In genomic region chr9:9792144-9792857, GRCh38 we compare ENCODE assay signal across 16 cellular contexts.
DNase-seq lines count a peak whose midpoint lies in the region; ATAC-seq and TF ChIP-seq lines count a peak whose summit lies in the region.
"Had no signal": no experiment of that assay in that cellular context is flagged by ENCODE, and none has a peak within 500 bp of the region (broad histone marks: within the 10 kb centered on the region; RNA-seq: fewer than 3 reads in every experiment).

No MANE protein-coding gene starts in this region.

- H3K9me3 ChIP-seq in DOHH2 (ENCODE audit: control insufficient read depth, insufficient read depth, low read length): 0 out of 2 replicates have a peak, but pooled peaks cover 5% of the 10 kb centered on the region
- H3K9me3 ChIP-seq in mucosa of descending colon: no peaks in the 10 kb centered on the region
- no peaks in the 10 kb centered on the region for H3K9me3 ChIP-seq in right lobe of liver
- H3K9me3 ChIP-seq: A549 had no signal

- peaks cover 12% of the 10 kb centered on the region for H3F3A ChIP-seq in DOHH2 (ENCODE audit: control insufficient read depth, insufficient read depth)

- H3K4me1 ChIP-seq in DOHH2 (ENCODE audit: control insufficient read depth, low read length) (peaks cover 59% of the 10 kb centered on the region), mucosa of descending colon (ENCODE audit: low read depth) (no peaks in the 10 kb centered on the region), right lobe of liver (peaks cover 0 to 6% (median 0%) of the 10 kb centered on the region in 4 donors)
- H3K4me1 ChIP-seq: A549 had no signal

- H3K27me3 ChIP-seq in DOHH2 (ENCODE audit: control insufficient read depth, low read length) (no peaks in the 10 kb centered on the region), right lobe of liver (no peaks in the 10 kb centered on the region)

- DNase-seq in SK-N-DZ (ENCODE audit: low spot score) (no peak), HuH-7 (ENCODE audit: low spot score) (no peak), mucosa of descending colon (no peak), right lobe of liver (no peak)
- DNase-seq: activated effector memory CD4-positive, alpha-beta T cell treated with Interleukin-2 at 50 U/mL for 16 hours; CD8-positive, alpha-beta memory T cell; NCI-H1417 treated with DMSO at 0.1 percent for 48 hours; occipital lobe; SW 1271 had no signal

- H3K79me2 ChIP-seq in DOHH2 (ENCODE audit: control insufficient read depth, low read length): no peaks in the 10 kb centered on the region

- H3K36me3 ChIP-seq in DOHH2 (ENCODE audit: control insufficient read depth, low read length) (peaks cover 11% of the 10 kb centered on the region), mucosa of descending colon (ENCODE audit: low read depth) (no peaks in the 10 kb centered on the region), right lobe of liver (no peaks in the 10 kb centered on the region)

- no peaks in the 10 kb centered on the region for H4K20me1 ChIP-seq in DOHH2 (ENCODE audit: control insufficient read depth, insufficient read depth, low read depth, low read length)

- no peaks in the 10 kb centered on the region for H3K9me2 ChIP-seq in DOHH2 (replicated peaks; ENCODE audit: control insufficient read depth, low read length)

- H3K27ac ChIP-seq in DOHH2 (ENCODE audit: low read depth, low read length): peak overlapping the region; percentile 91
- H3K27ac ChIP-seq in right lobe of liver: no peak overlapping the region
- H3K27ac ChIP-seq: A549 had no signal

- H3K4me2 ChIP-seq in DOHH2 (ENCODE audit: low read length): peak overlapping the region; percentile 77
- H3K4me2 ChIP-seq: A549 had no signal

- no peak for TF ChIP-seq POLR2A in right lobe of liver (IDR thresholded peaks at IDR 0.05)

- peak; percentile 58 for ATAC-seq in GM19324 (IDR thresholded peaks at IDR 0.05; ENCODE audit: low FRiP score, unreplicated experiment)
- peak; percentile 49 for ATAC-seq in HG02642 (IDR thresholded peaks at IDR 0.05; ENCODE audit: poor library complexity, unreplicated experiment)
- ATAC-seq in HG03457 (IDR thresholded peaks at IDR 0.05; ENCODE audit: unreplicated experiment): peak; percentile 58
- no peak for ATAC-seq in mucosa of descending colon
- no peak for ATAC-seq in right lobe of liver
- ATAC-seq: A549; esophagus mucosa; stimulated activated memory B cell treated with anti-CD40 and anti-IgM and Interleukin-4, amounts not matched to agents 10 μg/mL and 1 μg/mL and 100 μg/mL, for 72 hours had no signal

- intact Hi-C loops in mucosa of descending colon (cut with DNase I, micrococcal nuclease): loop anchor here (5.0 kb wide), 1 partner anchor 185 kb away; no protein-coding TSS in a partner anchor
- intact Hi-C loops in right lobe of liver (cut with DNase I): no loop called here

- 44% methylated on average over 1 of the region's 1 CpG for WGBS in right lobe of liver (ENCODE audit: insufficient coverage, low coverage, low lambda C conversion rate, missing lambda C conversion rate)

- H3K4me3 ChIP-seq in DOHH2 (ENCODE audit: low read length) (peak overlapping the region; percentile 56), mucosa of descending colon (no peak overlapping the region), right lobe of liver (no peak overlapping the region)
- H3K4me3 ChIP-seq: A549 had no signal

- TF ChIP-seq CTCF in DOHH2 (IDR thresholded peaks at IDR 0.05; ENCODE audit: low read depth, low read length, poor library complexity, severe bottlenecking) (no peak), mucosa of descending colon (IDR thresholded peaks at IDR 0.05) (no peak), right lobe of liver (IDR thresholded peaks at IDR 0.05) (no peak)

Comparison
In these comparisons a context has a peak if more than half of its experiments do, and no peak if none do; other contexts are left out.
1. ATAC-seq: peak in GM19324 (single experiment), HG02642 (single experiment) and HG03457 (single experiment); none in mucosa of descending colon (single experiment) and right lobe of liver (0 of 4).
2. intact Hi-C loops: an anchor here in mucosa of descending colon (5.0 kb wide); none called in right lobe of liver.